ENCODE assay signal across 16 cellular contexts in genomic region chr13:31638577-31638976, GRCh38.
A peak's percentile ranks its signal among the peaks of the same experiment; 100 is the strongest.
DNase-seq lines count a peak whose midpoint lies in the region; ATAC-seq, FAIRE-seq and TF ChIP-seq lines count a peak whose summit lies in the region.
"Had no signal": no experiment of that assay in that cellular context is flagged by ENCODE, and none has a peak within 500 bp of the region (broad histone marks: within the 10 kb centered on the region; RNA-seq: fewer than 3 reads in every experiment).

No MANE protein-coding gene starts in this region.

- intact Hi-C loops in adrenal gland (cut with DNase I) = no loop called here

- H4K8ac ChIP-seq in mesenchymal stem cell (ENCODE audit: low read length) = no peak overlapping the region

- H3K23ac ChIP-seq in mesenchymal stem cell (ENCODE audit: low read length in 2 of 2) = no peak overlapping the region

- H3K4me2 ChIP-seq in astrocyte (ENCODE audit: low read length) (peak overlapping the region; percentile 55), mesenchymal stem cell (ENCODE audit: low read length, poor library complexity, severe bottlenecking) (no peak overlapping the region)

- FAIRE-seq in astrocyte (lab: Jason Lieb, UNC) = peak; percentile 81
- FAIRE-seq: islet of Langerhans had no signal

- H3K27me3 ChIP-seq in astrocyte (ENCODE audit: insufficient read depth, low read length) = no peaks in the 10 kb centered on the region
- H3K27me3 ChIP-seq in mesenchymal stem cell (ENCODE audit: control insufficient read depth in 1 of 2, insufficient read depth in 1 of 2, low read length in 2 of 2) = no peaks in the 10 kb centered on the region
- H3K27me3 ChIP-seq in foreskin keratinocyte = no peaks in the 10 kb centered on the region
- H3K27me3 ChIP-seq in adrenal gland = no peaks in the 10 kb centered on the region
- H3K27me3 ChIP-seq: SJSA1 had no signal

- peaks cover 7% of the 10 kb centered on the region for H3K36me3 Mint-ChIP-seq in astrocyte (ENCODE audit: low read depth, unreplicated experiment)
- H3K36me3 Mint-ChIP-seq in immature natural killer cell = no peaks in the 10 kb centered on the region
- H3K36me3 Mint-ChIP-seq: natural killer cell had no signal

- WGBS in mesenchymal stem cell = 29% methylated on average over 1 of the region's 1 CpG
- 53 to 67% (median 65%) methylated on average over 1 of the region's 1 CpG for WGBS in adrenal gland, 4 donors

- no peaks in the 10 kb centered on the region for H3K9me3 ChIP-seq in astrocyte (ENCODE audit: insufficient read depth, low read depth, low read length)
- H3K9me3 ChIP-seq in mesenchymal stem cell (ENCODE audit: control insufficient read depth, low read length) = peaks cover 10% of the 10 kb centered on the region
- no peaks in the 10 kb centered on the region for H3K9me3 ChIP-seq in adrenal gland (replicated peaks in 1 of 3)
- H3K9me3 ChIP-seq: SJSA1 had no signal

- H3K14ac ChIP-seq in mesenchymal stem cell (ENCODE audit: low read length in 2 of 2) = no peak overlapping the region

- H2AK5ac ChIP-seq in mesenchymal stem cell (ENCODE audit: low read length, severe bottlenecking) = no peak overlapping the region

- H3K27ac ChIP-seq in astrocyte (ENCODE audit: low read depth, low read length) (peak overlapping the region; percentile 54), mesenchymal stem cell (ENCODE audit: low read length, poor library complexity, severe bottlenecking) (no peak overlapping the region), foreskin keratinocyte (no peak overlapping the region), adrenal gland (no peak overlapping the region)
- H3K27ac ChIP-seq: SJSA1 had no signal

- H3K4ac ChIP-seq in mesenchymal stem cell (ENCODE audit: low read depth in 1 of 2, low read length in 2 of 2) = no peak overlapping the region

- H4K91ac ChIP-seq in mesenchymal stem cell (ENCODE audit: low read length) = no peak overlapping the region

- H3K4me1 Mint-ChIP-seq in astrocyte (ENCODE audit: low read depth, unreplicated experiment) (peaks cover 4% of the 10 kb centered on the region), immature natural killer cell (no peaks in the 10 kb centered on the region)
- H3K4me1 Mint-ChIP-seq: activated CD4-positive, alpha-beta T cell treated with anti-CD3 and anti-CD28 coated beads, Interleukin-2, amount 10 ng/mL, durations not matched to agents 7 days and 5 days; natural killer cell had no signal

- peaks cover 24% of the 10 kb centered on the region for H3K9me3 Mint-ChIP-seq in astrocyte (ENCODE audit: unreplicated experiment)
- peaks cover 5 to 13% (median 7%) of the 10 kb centered on the region in 6 donors for H3K9me3 Mint-ChIP-seq in immature natural killer cell

- ATAC-seq in foreskin keratinocyte = no peak
- ATAC-seq: natural killer cell had no signal

- H2BK120ac ChIP-seq in mesenchymal stem cell (ENCODE audit: low read depth, low read length) = no peak overlapping the region

- H3K27me3 Mint-ChIP-seq in astrocyte (ENCODE audit: low read depth, unreplicated experiment) = no peaks in the 10 kb centered on the region
- peaks cover 0 to 16% (median 3%) of the 10 kb centered on the region in 3 donors for H3K27me3 Mint-ChIP-seq in immature natural killer cell (ENCODE audit: low read depth in 3 of 3)
- H3K27me3 Mint-ChIP-seq: activated CD4-positive, alpha-beta T cell treated with anti-CD3 and anti-CD28 coated beads, Interleukin-2, amount 10 ng/mL, durations not matched to agents 7 days and 5 days had no signal

- H2BK15ac ChIP-seq in mesenchymal stem cell (ENCODE audit: low read depth, poor library complexity, severe bottlenecking) = no peak overlapping the region

- no peaks in the 10 kb centered on the region for H3K36me3 ChIP-seq in astrocyte (ENCODE audit: insufficient read depth, low read length)
- H3K36me3 ChIP-seq in mesenchymal stem cell (ENCODE audit: control insufficient read depth in 1 of 2, insufficient read depth in 2 of 2, low read depth in 1 of 2, low read length in 2 of 2) = no peaks in the 10 kb centered on the region
- no peaks in the 10 kb centered on the region for H3K36me3 ChIP-seq in adrenal gland (replicated peaks in 1 of 2)
- H3K36me3 ChIP-seq: SJSA1 had no signal

- H2BK5ac ChIP-seq in mesenchymal stem cell (ENCODE audit: low read depth, low read length, poor library complexity, severe bottlenecking) = no peak overlapping the region

- H3K4me3 ChIP-seq in NB4 (ENCODE audit: low read depth, low read length) = no peak overlapping the region
- H3K4me3 ChIP-seq in astrocyte (ENCODE audit: insufficient read depth, low read depth, low read length) = no peak overlapping the region
- no peak overlapping the region for H3K4me3 ChIP-seq in mesenchymal stem cell (ENCODE audit: insufficient read depth in 1 of 2, low read depth in 1 of 2, low read length in 2 of 2)
- no peak overlapping the region for H3K4me3 ChIP-seq in adrenal gland
- H3K4me3 ChIP-seq: SJSA1 had no signal

- H4K20me1 ChIP-seq in astrocyte (ENCODE audit: insufficient read depth, low read length) = no peaks in the 10 kb centered on the region

- H2BK12ac ChIP-seq in mesenchymal stem cell (ENCODE audit: low read length in 2 of 2) = no peak overlapping the region

- no peaks in the 10 kb centered on the region for H3K79me1 ChIP-seq in mesenchymal stem cell (replicated peaks; ENCODE audit: low read length, poor library complexity, severe bottlenecking)

- H3K79me2 ChIP-seq in astrocyte (ENCODE audit: insufficient read depth, low read length) = no peaks in the 10 kb centered on the region

- H3K18ac ChIP-seq in mesenchymal stem cell (ENCODE audit: low read depth in 1 of 2, low read length in 2 of 2) = no peak overlapping the region

- TF ChIP-seq CTCF in NB4 (IDR thresholded peaks at IDR 0.05; ENCODE audit: low read depth, low read length) = no peak
- no peak for TF ChIP-seq CTCF in astrocyte (IDR thresholded peaks at IDR 0.05; ENCODE audit: insufficient read depth, low read depth, low read length)
- no peak for TF ChIP-seq CTCF in foreskin keratinocyte (conservative IDR thresholded peaks at IDR 0.05)
- TF ChIP-seq CTCF in adrenal gland (IDR thresholded peaks at IDR 0.05) = no peak

- TF ChIP-seq POLR2A in NB4 (IDR thresholded peaks at IDR 0.05; ENCODE audit: extremely low read depth, insufficient read length) (no peak), adrenal gland (IDR thresholded peaks at IDR 0.05) (no peak)

- H3K27ac Mint-ChIP-seq in astrocyte (ENCODE audit: unreplicated experiment) (peak overlapping the region; percentile 41), immature natural killer cell (no peak overlapping the region)
- H3K27ac Mint-ChIP-seq: activated CD4-positive, alpha-beta T cell treated with anti-CD3 and anti-CD28 coated beads, Interleukin-2, amount 10 ng/mL, durations not matched to agents 7 days and 5 days; natural killer cell had no signal

- no peak overlapping the region for H3K9ac ChIP-seq in astrocyte (ENCODE audit: low read length)
- peak overlapping the region; percentile 75 for H3K9ac ChIP-seq in mesenchymal stem cell (ENCODE audit: low read length)

- H3K4me3 Mint-ChIP-seq in astrocyte (ENCODE audit: unreplicated experiment) (no peak overlapping the region), immature natural killer cell (no peak overlapping the region)
- H3K4me3 Mint-ChIP-seq: activated CD4-positive, alpha-beta T cell treated with anti-CD3 and anti-CD28 coated beads, Interleukin-2, amount 10 ng/mL, durations not matched to agents 7 days and 5 days; natural killer cell had no signal

- H2AFZ ChIP-seq in astrocyte (ENCODE audit: low read depth, low read length) (peak overlapping the region; percentile 35), mesenchymal stem cell (ENCODE audit: low read depth, low read length) (no peak overlapping the region)

- DNase-seq in GM04503 (ENCODE audit: low read depth) (peak; percentile 45), NB4 (ENCODE audit: low read depth) (peak; percentile 62), astrocyte (ENCODE audit: low read depth) (peak; percentile 72), mesenchymal stem cell (peak; percentile 6), foreskin keratinocyte (no peak), adrenal gland (no peak), immature natural killer cell (no peak), nucleus accumbens (lab: John Stamatoyannopoulos, UW) (no peak)
- DNase-seq: activated CD4-positive, alpha-beta T cell treated with anti-CD3 and anti-CD28 coated beads, Interleukin-2, amount 10 ng/mL, durations not matched to agents 7 days and 5 days; activated naive CD4-positive, alpha-beta T cell; effector memory CD4-positive, alpha-beta T cell; natural killer cell; NCI-H2171 treated with DMSO at 0.1 percent for 48 hours; stimulated activated CD8-positive, alpha-beta memory T cell treated with anti-CD3 and anti-CD28 coated beads, Interleukin-4, amount 100 ng/mL, for 48 hours had no signal

- H3K4me1 ChIP-seq in astrocyte (ENCODE audit: insufficient read depth, low read length) = peaks cover 17% of the 10 kb centered on the region
- no peaks in the 10 kb centered on the region for H3K4me1 ChIP-seq in mesenchymal stem cell (ENCODE audit: control insufficient read depth, insufficient read depth, low read depth, low read length)
- no peaks in the 10 kb centered on the region for H3K4me1 ChIP-seq in foreskin keratinocyte
- H3K4me1 ChIP-seq in adrenal gland (replicated peaks in 1 of 2) = no peaks in the 10 kb centered on the region

Comparison
In these comparisons a context has a peak if more than half of its experiments do, and no peak if none do; other contexts are left out.
1. DNase-seq: peak in GM04503 (single experiment), NB4 (single experiment), astrocyte (single experiment) and mesenchymal stem cell (single experiment); none in foreskin keratinocyte (0 of 2), adrenal gland (0 of 7), immature natural killer cell (0 of 3) and nucleus accumbens (0 of 56).